Comparison of ENCODE assay signal across 10 cellular contexts in the genomic region with DNA sequence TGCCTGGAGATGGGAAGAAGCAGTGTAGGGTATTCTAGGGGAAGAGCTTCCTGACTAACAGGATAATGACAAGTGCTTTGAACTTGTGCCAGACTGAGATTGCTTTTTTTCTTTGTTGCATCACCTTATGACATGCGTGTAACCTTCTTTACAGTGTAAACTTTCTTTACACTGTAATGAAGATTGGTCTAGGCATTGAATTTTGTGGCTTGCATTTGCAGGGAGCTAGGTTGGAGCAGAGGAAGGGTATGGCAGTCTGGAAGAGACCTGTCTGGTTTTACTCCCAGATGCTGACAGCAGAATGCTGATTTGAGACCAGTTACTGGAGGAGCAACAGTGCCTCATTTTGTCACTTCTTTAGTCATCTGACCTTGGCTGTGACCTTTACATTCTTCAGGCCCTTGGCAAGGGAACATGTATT. TPM values are rescaled to one million over a fixed set of nuclear protein-coding genes. Genes with fewer than 3 reads are reported as not detected.
DNase-seq lines count a peak whose midpoint lies in the region; ATAC-seq and TF ChIP-seq lines count a peak whose summit lies in the region.
"Had no signal": no experiment of that assay in that cellular context is flagged by ENCODE, and none has a peak within 500 bp of the region (broad histone marks: within the 10 kb centered on the region; RNA-seq: fewer than 3 reads in every experiment).

No MANE protein-coding gene starts in this region.

- H3K36me3 ChIP-seq in suprapubic skin, result peaks cover 49% of the 10 kb centered on the region

- peaks cover 3% of the 10 kb centered on the region; the same call in 1 of the 2 replicates for H3K27me3 Mint-ChIP-seq in HFFc6 (ENCODE audit: insufficient read depth)
- no peaks in the 10 kb centered on the region for H3K27me3 Mint-ChIP-seq in activated naive CD8-positive, alpha-beta T cell treated with anti-CD3 and anti-CD28 coated beads, Interleukin-2, amount 50 U/mL, for 24 hours

- no peaks in the 10 kb centered on the region for H3K9me3 Mint-ChIP-seq in HFFc6
- no peaks in the 10 kb centered on the region for H3K9me3 Mint-ChIP-seq in activated naive CD8-positive, alpha-beta T cell treated with anti-CD3 and anti-CD28 coated beads, Interleukin-2, amount 50 U/mL, for 24 hours

- no peaks in the 10 kb centered on the region for H3K9me3 ChIP-seq in suprapubic skin

- WGBS in suprapubic skin, result 55% methylated on average over 1 of the region's 1 CpG

- peaks cover 18% of the 10 kb centered on the region for H3K36me3 Mint-ChIP-seq in HFFc6 (ENCODE audit: low read depth)
- peaks cover 66% of the 10 kb centered on the region for H3K36me3 Mint-ChIP-seq in activated naive CD8-positive, alpha-beta T cell treated with anti-CD3 and anti-CD28 coated beads, Interleukin-2, amount 50 U/mL, for 24 hours (ENCODE audit: low read depth)

- DNase-seq in AG10803 (ENCODE audit: low read depth) (peak; percentile 64), HFFc6 (peak; percentile 69), lung microvascular endothelial cell (ENCODE audit: low read depth in 2 of 2) (peak; percentile 74 to 90), caudate nucleus (lab: John Stamatoyannopoulos, UW) (no peak), suprapubic skin (ENCODE audit: low spot score in 2 of 2) (no peak), globus pallidus (ENCODE audit: low spot score) (no peak)
- DNase-seq in activated naive CD8-positive, alpha-beta T cell treated with anti-CD3 and anti-CD28 coated beads, Interleukin-2, amount 50 U/mL, for 24 hours, result no peak
- DNase-seq: NCI-H1092 treated with DMSO at 0.1 percent for 48 hours, RPMI8226 had no signal

- peak overlapping the region; percentile 82 for H3K27ac Mint-ChIP-seq in HFFc6
- H3K27ac Mint-ChIP-seq in activated naive CD8-positive, alpha-beta T cell treated with anti-CD3 and anti-CD28 coated beads, Interleukin-2, amount 50 U/mL, for 24 hours, result peak overlapping the region; percentile 79

- H3K4me1 Mint-ChIP-seq in HFFc6 (ENCODE audit: low read depth), result peaks cover 45% of the 10 kb centered on the region
- H3K4me1 Mint-ChIP-seq in activated naive CD8-positive, alpha-beta T cell treated with anti-CD3 and anti-CD28 coated beads, Interleukin-2, amount 50 U/mL, for 24 hours, result peaks cover 61% of the 10 kb centered on the region

- TF ChIP-seq CTCF in AG10803 (conservative IDR thresholded peaks at IDR 0.05; ENCODE audit: low read length) (no peak), HFFc6 (IDR thresholded peaks at IDR 0.05) (no peak), suprapubic skin (IDR thresholded peaks at IDR 0.05) (no peak)

- TF ChIP-seq EP300 in suprapubic skin (IDR thresholded peaks at IDR 0.05), result no peak

- H3K4me1 ChIP-seq in suprapubic skin, result peaks cover 28% of the 10 kb centered on the region

- no peak overlapping the region for H3K4me3 ChIP-seq in AG10803 (ENCODE audit: low read length)
- H3K4me3 ChIP-seq in suprapubic skin, result no peak overlapping the region

- no peaks in the 10 kb centered on the region for H3K27me3 ChIP-seq in suprapubic skin

- no peak for ATAC-seq in activated naive CD8-positive, alpha-beta T cell treated with anti-CD3 and anti-CD28 coated beads, Interleukin-2, amount 50 U/mL, for 24 hours
- no peak for ATAC-seq in GM21447 (IDR thresholded peaks at IDR 0.05; ENCODE audit: unreplicated experiment)

- TF ChIP-seq POLR2A in suprapubic skin (IDR thresholded peaks at IDR 0.05), result no peak

- H3K27ac ChIP-seq in caudate nucleus (ENCODE audit: low read depth, low read length), result no peak overlapping the region
- H3K27ac ChIP-seq in suprapubic skin, result no peak overlapping the region

- H3K4me3 Mint-ChIP-seq in HFFc6, result peak overlapping the region; percentile 29
- H3K4me3 Mint-ChIP-seq in activated naive CD8-positive, alpha-beta T cell treated with anti-CD3 and anti-CD28 coated beads, Interleukin-2, amount 50 U/mL, for 24 hours, result no peak overlapping the region

RNA-seq across cellular contexts. Expression of a gene that starts 5.6 kb away (rescaled TPM):
- 10 to 100 TPM; 23.6 to 38.7 (median 33.7) TPM for total RNA-seq in HFFc6 (2021; fragmentation: NEBNext Ultra II Directional; extraction: Animal tissue kit (Norgen Biotek cat#: 25700))
- total RNA-seq in lung microvascular endothelial cell (23.2 and 53.8 TPM in 2 replicates), suprapubic skin (100 to 1,000 TPM in 1 of 4 donors, 10 to 100 TPM in 3; 53.4 to 193 (median 71.8) TPM)

RNA-seq across cellular contexts. Expression of a gene that starts 28.2 kb away (rescaled TPM):
- total RNA-seq in HFFc6 (2021; fragmentation: NEBNext Ultra II Directional; extraction: Animal tissue kit (Norgen Biotek cat#: 25700)), result 10 to 100 TPM; 33.4 to 37.4 (median 36.1) TPM
- total RNA-seq in lung microvascular endothelial cell (25.3 and 35.7 TPM in 2 replicates), suprapubic skin (10 to 100 TPM; 22.9 to 28.0 (median 24.6) TPM)

RNA-seq across cellular contexts. Expression of a gene that starts 34.2 kb away (rescaled TPM):
- total RNA-seq in HFFc6 (2021; fragmentation: NEBNext Ultra II Directional; extraction: Animal tissue kit (Norgen Biotek cat#: 25700)), result 10 to 100 TPM; 10.3 to 30.9 (median 22.1) TPM
- total RNA-seq in lung microvascular endothelial cell, result 12.9 and 17.9 TPM in 2 replicates
- 10 to 100 TPM; 42.5 to 59.3 (median 53.5) TPM for total RNA-seq in suprapubic skin

RNA-seq across cellular contexts. Expression of a gene that starts 37.4 kb away (rescaled TPM):
- total RNA-seq in HFFc6 (2021; fragmentation: NEBNext Ultra II Directional; extraction: Animal tissue kit (Norgen Biotek cat#: 25700)), result 10 to 100 TPM in 2 of 6 experiments, 1 to 10 TPM in 4; 5.4 to 11.2 (median 9.2) TPM
- 22.7 and 29.8 TPM in 2 replicates for total RNA-seq in lung microvascular endothelial cell
- 10 to 100 TPM; 17.5 to 27.0 (median 25.0) TPM for total RNA-seq in suprapubic skin

RNA-seq across cellular contexts. Expression of a gene that starts 43.7 kb away (rescaled TPM):
- total RNA-seq in HFFc6 (2021; fragmentation: NEBNext Ultra II Directional; extraction: Animal tissue kit (Norgen Biotek cat#: 25700)), result 10 to 100 TPM; 58.2 to 64.0 (median 61.1) TPM
- 57.5 and 69.8 TPM in 2 replicates for total RNA-seq in lung microvascular endothelial cell
- 100 to 1,000 TPM; 178 to 248 (median 201) TPM for total RNA-seq in suprapubic skin

Comparison
In these comparisons a context has a peak if more than half of its experiments do, and no peak if none do; other contexts are left out.
1. DNase-seq: peak in AG10803 (single experiment), HFFc6 (single experiment) and lung microvascular endothelial cell (2 of 2); none in activated naive CD8-positive, alpha-beta T cell treated with anti-CD3 and anti-CD28 coated beads, Interleukin-2, amount 50 U/mL, for 24 hours (single experiment), caudate nucleus (0 of 61), suprapubic skin (0 of 2) and globus pallidus (single experiment).